ENCODE assay signal across 1 cellular context in the genomic region with DNA sequence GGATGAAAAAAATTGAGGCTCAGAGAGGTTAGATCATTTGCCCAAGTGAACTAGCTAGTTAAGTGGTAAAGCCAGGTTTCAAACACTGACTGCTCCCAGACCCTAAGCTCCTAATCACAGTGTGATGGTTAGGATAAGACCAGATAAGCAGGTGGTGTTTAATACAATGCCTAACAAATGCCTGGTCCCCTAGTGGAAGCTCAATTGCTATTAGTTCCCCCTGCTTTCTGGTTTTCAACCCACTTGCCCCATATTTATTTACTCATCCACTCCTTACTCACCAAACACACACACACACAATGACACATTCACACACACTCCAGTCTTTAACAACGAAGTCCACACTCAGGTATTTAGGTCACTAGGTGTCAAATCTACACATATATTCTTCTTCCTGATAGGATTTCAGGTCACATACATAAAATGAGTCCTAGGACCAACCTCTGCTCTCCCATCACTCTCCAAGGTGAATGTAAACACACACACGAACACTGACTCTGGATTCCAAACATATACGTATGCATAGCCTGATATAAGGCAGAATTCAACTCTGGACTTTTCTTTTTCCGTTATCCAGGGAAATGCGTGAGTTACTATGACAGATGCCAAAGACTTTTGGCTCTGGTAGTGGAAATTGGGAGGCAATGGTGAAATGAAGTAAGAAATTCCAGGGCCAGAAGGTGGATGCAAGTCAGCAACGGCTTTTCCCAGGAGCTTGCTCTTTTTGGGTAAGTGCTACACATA.
TF ChIP-seq lines count a peak whose summit lies in the region.

No MANE protein-coding gene starts in this region.

TF ChIP-seq in WTC11, 78 proteins besides CTCF, POLR2A, EP300 and RAD21 (continued from another document):
- TF ChIP-seq, protein P1, sequence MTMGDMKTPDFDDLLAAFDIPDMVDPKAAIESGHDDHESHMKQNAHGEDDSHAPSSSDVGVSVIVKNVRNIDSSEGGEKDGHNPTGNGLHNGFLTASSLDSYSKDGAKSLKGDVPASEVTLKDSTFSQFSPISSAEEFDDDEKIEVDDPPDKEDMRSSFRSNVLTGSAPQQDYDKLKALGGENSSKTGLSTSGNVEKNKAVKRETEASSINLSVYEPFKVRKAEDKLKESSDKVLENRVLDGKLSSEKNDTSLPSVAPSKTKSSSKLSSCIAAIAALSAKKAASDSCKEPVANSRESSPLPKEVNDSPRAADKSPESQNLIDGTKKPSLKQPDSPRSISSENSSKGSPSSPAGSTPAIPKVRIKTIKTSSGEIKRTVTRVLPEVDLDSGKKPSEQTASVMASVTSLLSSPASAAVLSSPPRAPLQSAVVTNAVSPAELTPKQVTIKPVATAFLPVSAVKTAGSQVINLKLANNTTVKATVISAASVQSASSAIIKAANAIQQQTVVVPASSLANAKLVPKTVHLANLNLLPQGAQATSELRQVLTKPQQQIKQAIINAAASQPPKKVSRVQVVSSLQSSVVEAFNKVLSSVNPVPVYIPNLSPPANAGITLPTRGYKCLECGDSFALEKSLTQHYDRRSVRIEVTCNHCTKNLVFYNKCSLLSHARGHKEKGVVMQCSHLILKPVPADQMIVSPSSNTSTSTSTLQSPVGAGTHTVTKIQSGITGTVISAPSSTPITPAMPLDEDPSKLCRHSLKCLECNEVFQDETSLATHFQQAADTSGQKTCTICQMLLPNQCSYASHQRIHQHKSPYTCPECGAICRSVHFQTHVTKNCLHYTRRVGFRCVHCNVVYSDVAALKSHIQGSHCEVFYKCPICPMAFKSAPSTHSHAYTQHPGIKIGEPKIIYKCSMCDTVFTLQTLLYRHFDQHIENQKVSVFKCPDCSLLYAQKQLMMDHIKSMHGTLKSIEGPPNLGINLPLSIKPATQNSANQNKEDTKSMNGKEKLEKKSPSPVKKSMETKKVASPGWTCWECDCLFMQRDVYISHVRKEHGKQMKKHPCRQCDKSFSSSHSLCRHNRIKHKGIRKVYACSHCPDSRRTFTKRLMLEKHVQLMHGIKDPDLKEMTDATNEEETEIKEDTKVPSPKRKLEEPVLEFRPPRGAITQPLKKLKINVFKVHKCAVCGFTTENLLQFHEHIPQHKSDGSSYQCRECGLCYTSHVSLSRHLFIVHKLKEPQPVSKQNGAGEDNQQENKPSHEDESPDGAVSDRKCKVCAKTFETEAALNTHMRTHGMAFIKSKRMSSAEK (CRISPR knock-in tag; IDR thresholded peaks at IDR 0.05; ENCODE audit: borderline replicate concordance), result no peak
- TF ChIP-seq GABPB1 (CRISPR knock-in tag; IDR thresholded peaks at IDR 0.05) (no peak), GRHL2 (CRISPR knock-in tag; IDR thresholded peaks at IDR 0.05; ENCODE audit: insufficient replicate concordance, severe bottlenecking) (no peak), PRRX2 (CRISPR knock-in tag; IDR thresholded peaks at IDR 0.05) (no peak), FOXJ3 (CRISPR knock-in tag; IDR thresholded peaks at IDR 0.05; ENCODE audit: borderline replicate concordance) (no peak), ZNF138 (CRISPR knock-in tag; conservative IDR thresholded peaks at IDR 0.05) (no peak), IRF2 (CRISPR knock-in tag; IDR thresholded peaks at IDR 0.05; ENCODE audit: borderline replicate concordance, low read depth) (no peak), FOXK1 (CRISPR knock-in tag; IDR thresholded peaks at IDR 0.05) (no peak), GTF2I (CRISPR knock-in tag; conservative IDR thresholded peaks at IDR 0.05) (no peak), TEAD1 (CRISPR knock-in tag; IDR thresholded peaks at IDR 0.05) (no peak)
- TF ChIP-seq, protein P2, sequence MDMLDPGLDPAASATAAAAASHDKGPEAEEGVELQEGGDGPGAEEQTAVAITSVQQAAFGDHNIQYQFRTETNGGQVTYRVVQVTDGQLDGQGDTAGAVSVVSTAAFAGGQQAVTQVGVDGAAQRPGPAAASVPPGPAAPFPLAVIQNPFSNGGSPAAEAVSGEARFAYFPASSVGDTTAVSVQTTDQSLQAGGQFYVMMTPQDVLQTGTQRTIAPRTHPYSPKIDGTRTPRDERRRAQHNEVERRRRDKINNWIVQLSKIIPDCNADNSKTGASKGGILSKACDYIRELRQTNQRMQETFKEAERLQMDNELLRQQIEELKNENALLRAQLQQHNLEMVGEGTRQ (CRISPR knock-in tag; IDR thresholded peaks at IDR 0.05), result no peak
- TF ChIP-seq, protein P3, sequence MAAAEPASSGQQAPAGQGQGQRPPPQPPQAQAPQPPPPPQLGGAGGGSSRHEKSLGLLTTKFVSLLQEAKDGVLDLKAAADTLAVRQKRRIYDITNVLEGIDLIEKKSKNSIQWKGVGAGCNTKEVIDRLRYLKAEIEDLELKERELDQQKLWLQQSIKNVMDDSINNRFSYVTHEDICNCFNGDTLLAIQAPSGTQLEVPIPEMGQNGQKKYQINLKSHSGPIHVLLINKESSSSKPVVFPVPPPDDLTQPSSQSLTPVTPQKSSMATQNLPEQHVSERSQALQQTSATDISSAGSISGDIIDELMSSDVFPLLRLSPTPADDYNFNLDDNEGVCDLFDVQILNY (CRISPR knock-in tag; IDR thresholded peaks at IDR 0.05), result no peak
